ENCODE assay signal across 22 cellular contexts in genomic region chr11:45423475-45424081, GRCh38.
"Had no signal": no experiment of that assay in that cellular context is flagged by ENCODE, and none has a peak within 500 bp of the region (broad histone marks: within the 10 kb centered on the region; RNA-seq: fewer than 3 reads in every experiment).

No MANE protein-coding gene starts in this region.

- H3K27ac ChIP-seq: prostate gland, right lobe of liver, stomach had no signal

- H3K4me1 Mint-ChIP-seq: activated CD4-positive, alpha-beta T cell treated with anti-CD3 and anti-CD28 coated beads, Interleukin-2, amount 10 ng/mL, durations not matched to agents 24 days and 14 days; activated naive CD4-positive, alpha-beta T cell treated with anti-CD3 and anti-CD28 coated beads, Interleukin-2, amount 10 ng/mL, durations not matched to agents 7 days and 5 days; activated naive CD8-positive, alpha-beta T cell treated with anti-CD3 and anti-CD28 coated beads, Interleukin-2, amount 50 U/mL, for 24 hours; stimulated activated effector memory CD8-positive, alpha-beta T cell treated with anti-CD3 and anti-CD28 coated beads, Interleukin-12 subunit alpha, Interleukin-12 subunit beta, amount 100 ng/mL, for 72 hours had no signal

- H3K9me3 Mint-ChIP-seq: activated CD4-positive, alpha-beta T cell treated with anti-CD3 and anti-CD28 coated beads, Interleukin-2, amount 10 ng/mL, durations not matched to agents 24 days and 14 days; activated naive CD4-positive, alpha-beta T cell treated with anti-CD3 and anti-CD28 coated beads, Interleukin-2, amount 10 ng/mL, durations not matched to agents 7 days and 5 days; activated naive CD8-positive, alpha-beta T cell treated with anti-CD3 and anti-CD28 coated beads, Interleukin-2, amount 50 U/mL, for 24 hours; activated T-cell treated with anti-CD3 and anti-CD28 coated beads, Interleukin-2, amount 50 U/mL, for 4 hours; stimulated activated effector memory CD8-positive, alpha-beta T cell treated with anti-CD3 and anti-CD28 coated beads, Interleukin-12 subunit alpha, Interleukin-12 subunit beta, amount 100 ng/mL, for 72 hours had no signal

- H3K4me3 ChIP-seq: prostate gland, right lobe of liver, stomach, testis had no signal

- ATAC-seq: activated naive CD8-positive, alpha-beta T cell treated with anti-CD3 and anti-CD28 coated beads, Interleukin-2, amount 50 U/mL, for 24 hours; activated T-cell treated with anti-CD3 and anti-CD28 coated beads, Interleukin-2, amount 50 U/mL, for 4 hours; right lobe of liver; stimulated activated effector memory CD8-positive, alpha-beta T cell treated with anti-CD3 and anti-CD28 coated beads, Interleukin-12 subunit alpha, Interleukin-12 subunit beta, amount 100 ng/mL, for 72 hours had no signal

- H3K36me3 Mint-ChIP-seq: activated naive CD4-positive, alpha-beta T cell treated with anti-CD3 and anti-CD28 coated beads, Interleukin-2, amount 10 ng/mL, durations not matched to agents 7 days and 5 days; stimulated activated effector memory CD8-positive, alpha-beta T cell treated with anti-CD3 and anti-CD28 coated beads, Interleukin-12 subunit alpha, Interleukin-12 subunit beta, amount 100 ng/mL, for 72 hours had no signal

- H3K4me3 Mint-ChIP-seq: activated CD4-positive, alpha-beta T cell treated with anti-CD3 and anti-CD28 coated beads, Interleukin-2, amount 10 ng/mL, durations not matched to agents 24 days and 14 days; activated naive CD4-positive, alpha-beta T cell treated with anti-CD3 and anti-CD28 coated beads, Interleukin-2, amount 10 ng/mL, durations not matched to agents 7 days and 5 days; activated naive CD8-positive, alpha-beta T cell treated with anti-CD3 and anti-CD28 coated beads, Interleukin-2, amount 50 U/mL, for 24 hours; activated T-cell treated with anti-CD3 and anti-CD28 coated beads, Interleukin-2, amount 50 U/mL, for 4 hours; nephron progenitor cell; stimulated activated effector memory CD8-positive, alpha-beta T cell treated with anti-CD3 and anti-CD28 coated beads, Interleukin-12 subunit alpha, Interleukin-12 subunit beta, amount 100 ng/mL, for 72 hours had no signal

- DNase-seq: activated CD4-positive, alpha-beta T cell treated with anti-CD3 and anti-CD28 coated beads, Interleukin-2, amount 10 ng/mL, durations not matched to agents 24 days and 14 days; activated CD4-positive, CD25-positive, alpha-beta regulatory T cell; activated CD8-positive, alpha-beta memory T cell treated with anti-CD3 and anti-CD28 coated beads, Interleukin-2, amount 50 U/mL, for 4 hours; activated effector memory CD4-positive, alpha-beta T cell treated with Interleukin-2 at 50 U/mL for 16 hours; activated naive CD4-positive, alpha-beta T cell treated with anti-CD3 and anti-CD28 coated beads, Interleukin-2, amount 10 ng/mL, durations not matched to agents 7 days and 5 days; activated naive CD8-positive, alpha-beta T cell treated with anti-CD3 and anti-CD28 coated beads, Interleukin-2, amount 50 U/mL, for 24 hours; activated T-cell treated with anti-CD3 and anti-CD28 coated beads, Interleukin-2, amount 50 U/mL, for 4 hours; aorta; erythroblast; foreskin melanocyte; kidney; mesenchymal stem cell; nephron progenitor cell; right lobe of liver; SIG-M5; stimulated activated CD4-positive, alpha-beta T cell treated with anti-CD3 and anti-CD28 coated beads, Interleukin-4, amount 100 ng/mL, for 24 hours; stomach; T-helper 1 cell; T1000; testis had no signal

- H3K36me3 ChIP-seq: prostate gland, right lobe of liver, stomach had no signal

- H3K4me1 ChIP-seq: prostate gland, right lobe of liver, stomach had no signal

- H3K27ac Mint-ChIP-seq: activated CD4-positive, alpha-beta T cell treated with anti-CD3 and anti-CD28 coated beads, Interleukin-2, amount 10 ng/mL, durations not matched to agents 24 days and 14 days; activated naive CD4-positive, alpha-beta T cell treated with anti-CD3 and anti-CD28 coated beads, Interleukin-2, amount 10 ng/mL, durations not matched to agents 7 days and 5 days; activated naive CD8-positive, alpha-beta T cell treated with anti-CD3 and anti-CD28 coated beads, Interleukin-2, amount 50 U/mL, for 24 hours; nephron progenitor cell; stimulated activated effector memory CD8-positive, alpha-beta T cell treated with anti-CD3 and anti-CD28 coated beads, Interleukin-12 subunit alpha, Interleukin-12 subunit beta, amount 100 ng/mL, for 72 hours had no signal

- H3K9me3 ChIP-seq: prostate gland, right lobe of liver, testis had no signal

- H3K27me3 ChIP-seq: right lobe of liver, testis had no signal
